20 cellular contexts compared by ENCODE assay signal in genomic region chr1:71944006-71944405, GRCh38.
DNase-seq lines count a peak whose midpoint lies in the region; ATAC-seq and TF ChIP-seq lines count a peak whose summit lies in the region.
"Had no signal": no experiment of that assay in that cellular context is flagged by ENCODE, and none has a peak within 500 bp of the region (broad histone marks: within the 10 kb centered on the region; RNA-seq: fewer than 3 reads in every experiment).

No MANE protein-coding gene starts in this region.

- no peaks in the 10 kb centered on the region for H3K36me3 ChIP-seq in DND-41 (ENCODE audit: insufficient read depth, low read length)
- H3K36me3 ChIP-seq in colonic mucosa = no peaks in the 10 kb centered on the region
- no peaks in the 10 kb centered on the region for H3K36me3 ChIP-seq in neural progenitor cell
- no peaks in the 10 kb centered on the region for H3K36me3 ChIP-seq in tibial artery
- H3K36me3 ChIP-seq: MG63 had no signal

- peak; percentile 15 for DNase-seq in DND-41
- peak; percentile 92 for DNase-seq in NCI-H146 (lab: John Stamatoyannopoulos, UW)
- DNase-seq in colonic mucosa = peak; percentile 39
- no peak for DNase-seq in neural progenitor cell (ENCODE audit: low spot score)
- DNase-seq in erythroblast (lab: John Stamatoyannopoulos, UW) = no peak
- DNase-seq in DMS 273 treated with DMSO at 0.1 percent for 48 hours (lab: John Stamatoyannopoulos, UW) = no peak
- no peak for DNase-seq in tibial artery
- DNase-seq: ACHN, C1 segment of cervical spinal cord, HFFc6, IMR-90, Karpas-422, MG63, NCI-H1048, NCI-H1436, NCI-H2081 treated with DMSO at 0.1 percent for 48 hours, NCI-H82, RPMI8226, SHP77 treated with DMSO at 0.1 percent for 48 hours had no signal

- peak; percentile 44 for ATAC-seq in DND-41 (ENCODE audit: insufficient read depth, low read depth)

- H3F3A ChIP-seq in neural progenitor cell (ENCODE audit: low read depth) = no peaks in the 10 kb centered on the region

- H3K27ac ChIP-seq in DND-41 (ENCODE audit: low read length) = peak overlapping the region; percentile 63; the same call in 1 of the 2 replicates
- no peak overlapping the region for H3K27ac ChIP-seq in colonic mucosa
- H3K27ac ChIP-seq in neural progenitor cell = no peak overlapping the region
- no peak overlapping the region for H3K27ac ChIP-seq in tibial artery

- H3K9me3 ChIP-seq in DND-41 (ENCODE audit: insufficient read depth, low read length, severe bottlenecking) (no peaks in the 10 kb centered on the region), colonic mucosa (no peaks in the 10 kb centered on the region), neural progenitor cell (ENCODE audit: low read depth) (no peaks in the 10 kb centered on the region), tibial artery (no peaks in the 10 kb centered on the region)
- H3K9me3 ChIP-seq: MG63 had no signal

- no peaks in the 10 kb centered on the region for H3K9me3 Mint-ChIP-seq in neural progenitor cell
- H3K9me3 Mint-ChIP-seq: HFFc6; T-helper 1 cell treated with Interleukin-12 subunit alpha and Interleukin-12 subunit beta and Interleukin-4 antibody, amounts not matched to agents 30 μg/mL and 1 μg/mL, for 36 hours had no signal

- H3K4me3 ChIP-seq in DND-41 (ENCODE audit: low read depth in 1 of 2, low read length in 2 of 2) = no peak overlapping the region
- no peak overlapping the region for H3K4me3 ChIP-seq in colonic mucosa
- H3K4me3 ChIP-seq in neural progenitor cell = no peak overlapping the region
- H3K4me3 ChIP-seq in tibial artery = no peak overlapping the region
- H3K4me3 ChIP-seq: MG63 had no signal

- no peak overlapping the region for H3K27ac Mint-ChIP-seq in neural progenitor cell
- H3K27ac Mint-ChIP-seq: HFFc6; T-helper 1 cell treated with Interleukin-12 subunit alpha and Interleukin-12 subunit beta and Interleukin-4 antibody, amounts not matched to agents 30 μg/mL and 1 μg/mL, for 36 hours had no signal

- H2AFZ ChIP-seq in DND-41 (ENCODE audit: low read depth, low read length) (no peak overlapping the region), neural progenitor cell (replicated peaks) (peak overlapping the region; percentile 34)

- no peak overlapping the region for H3K4me3 Mint-ChIP-seq in neural progenitor cell
- H3K4me3 Mint-ChIP-seq: HFFc6; T-helper 1 cell treated with Interleukin-12 subunit alpha and Interleukin-12 subunit beta and Interleukin-4 antibody, amounts not matched to agents 30 μg/mL and 1 μg/mL, for 36 hours had no signal

- H4K20me1 ChIP-seq in DND-41 (ENCODE audit: insufficient read depth, low read length) (no peaks in the 10 kb centered on the region), neural progenitor cell (ENCODE audit: low read depth) (no peaks in the 10 kb centered on the region)

- TF ChIP-seq CTCF in DND-41 (IDR thresholded peaks at IDR 0.05; ENCODE audit: borderline replicate concordance, extremely low read depth, low read length, poor library complexity, severe bottlenecking) = no peak
- no peak for TF ChIP-seq CTCF in colonic mucosa (IDR thresholded peaks at IDR 0.05)
- TF ChIP-seq CTCF in neural progenitor cell (IDR thresholded peaks at IDR 0.05) = no peak
- TF ChIP-seq CTCF in tibial artery (IDR thresholded peaks at IDR 0.05) = no peak

- intact Hi-C loops in colonic mucosa (cut with DNase I) (no loop called here), tibial artery (cut with DNase I; ENCODE audit: low total_unique reads) (no loop called here)

- H3K4me2 ChIP-seq in DND-41 (ENCODE audit: insufficient read depth, low read length) = no peak overlapping the region
- no peak overlapping the region for H3K4me2 ChIP-seq in neural progenitor cell

- no peaks in the 10 kb centered on the region for H3K79me2 ChIP-seq in DND-41 (ENCODE audit: insufficient read depth, low read length)
- H3K79me2 ChIP-seq in neural progenitor cell (ENCODE audit: low read depth) = no peaks in the 10 kb centered on the region

- H3K4me1 ChIP-seq in DND-41 (ENCODE audit: insufficient read depth, low read length) = peaks cover 25% of the 10 kb centered on the region
- H3K4me1 ChIP-seq in colonic mucosa = no peaks in the 10 kb centered on the region
- H3K4me1 ChIP-seq in neural progenitor cell = no peaks in the 10 kb centered on the region
- H3K4me1 ChIP-seq in tibial artery = no peaks in the 10 kb centered on the region

- no peaks in the 10 kb centered on the region for H3K36me3 Mint-ChIP-seq in neural progenitor cell

- H3K27me3 ChIP-seq in DND-41 (ENCODE audit: insufficient read depth, low read length, poor library complexity) (no peaks in the 10 kb centered on the region), colonic mucosa (no peaks in the 10 kb centered on the region), neural progenitor cell (no peaks in the 10 kb centered on the region), tibial artery (no peaks in the 10 kb centered on the region)
- H3K27me3 ChIP-seq: MG63 had no signal

- no peak for TF ChIP-seq POLR2A in erythroblast (IDR thresholded peaks at IDR 0.05; ENCODE audit: low read length)

- no peaks in the 10 kb centered on the region for H3K27me3 Mint-ChIP-seq in neural progenitor cell (ENCODE audit: insufficient read depth, low read depth)

- no peaks in the 10 kb centered on the region for H3K4me1 Mint-ChIP-seq in neural progenitor cell

- no peak overlapping the region for H3K9ac ChIP-seq in DND-41 (ENCODE audit: low read depth, low read length)
- H3K9ac ChIP-seq in colonic mucosa (ENCODE audit: low read depth in 2 of 2, low read length in 2 of 2) = no peak overlapping the region
- no peak overlapping the region for H3K9ac ChIP-seq in neural progenitor cell

Comparison
In these comparisons a context has a peak if more than half of its experiments do, and no peak if none do; other contexts are left out.
1. DNase-seq: peak in DND-41 (single experiment), NCI-H146 (single experiment) and colonic mucosa (single experiment); none in neural progenitor cell (single experiment), erythroblast (0 of 2), DMS 273 treated with DMSO at 0.1 percent for 48 hours (single experiment) and tibial artery (0 of 2).